In the genomic region with DNA sequence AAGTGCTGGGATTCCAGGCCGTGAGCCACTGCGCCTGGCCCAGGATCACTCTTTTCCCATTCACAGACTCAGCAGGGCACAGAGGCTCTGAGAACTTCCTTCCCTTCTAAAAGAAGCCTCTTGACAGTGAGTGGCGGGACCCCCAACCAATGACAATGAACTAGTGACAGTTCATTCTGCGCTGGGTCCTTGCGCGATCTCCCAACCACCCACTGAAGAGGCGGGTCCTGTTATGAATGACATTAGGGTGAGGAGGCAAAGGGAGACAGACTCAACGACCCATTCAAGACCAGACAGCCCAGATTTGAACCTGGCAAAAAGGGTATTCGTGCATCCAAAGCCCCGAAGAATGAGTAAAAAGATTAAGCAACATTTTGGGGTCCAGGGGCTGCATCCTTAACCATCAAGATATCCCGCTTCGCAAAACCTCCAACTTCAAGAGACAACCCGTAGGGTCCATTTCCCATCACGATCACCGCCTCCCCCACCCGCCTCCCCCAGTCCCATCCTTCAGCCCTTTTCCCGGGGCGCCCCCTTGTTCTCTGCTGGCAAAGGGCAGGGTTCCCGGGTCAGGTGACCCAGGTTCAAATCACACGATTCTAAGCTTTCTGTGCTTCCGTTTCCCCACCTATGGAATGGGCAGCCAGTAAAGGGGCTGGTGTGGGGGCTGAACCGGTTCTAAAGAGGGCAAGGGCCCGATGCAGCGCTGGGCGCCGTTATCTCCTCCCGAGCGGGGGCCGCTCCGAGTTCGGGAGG, we compare ENCODE assay signal across 8 cellular contexts. TPM values are rescaled to one million over a fixed set of nuclear protein-coding genes. Genes with fewer than 3 reads are reported as not detected.
DNase-seq lines count a peak whose midpoint lies in the region; ATAC-seq and TF ChIP-seq lines count a peak whose summit lies in the region.

No MANE protein-coding gene starts in this region.

- no peaks in the 10 kb centered on the region for H3K9me3 Mint-ChIP-seq in progenitor cell of endocrine pancreas (ENCODE audit: low read depth)

- peaks cover 17% of the 10 kb centered on the region for H3K4me1 ChIP-seq in upper lobe of right lung

- peak overlapping the region; percentile 98 for H3K27ac Mint-ChIP-seq in progenitor cell of endocrine pancreas

- peak overlapping the region; percentile 96 for H3K4me3 Mint-ChIP-seq in progenitor cell of endocrine pancreas (ENCODE audit: low read depth)

- H3K27me3 Mint-ChIP-seq in progenitor cell of endocrine pancreas = no peaks in the 10 kb centered on the region

- H3K4me1 Mint-ChIP-seq in progenitor cell of endocrine pancreas (ENCODE audit: low read depth) = peaks cover 13% of the 10 kb centered on the region

- peaks cover 16% of the 10 kb centered on the region for H3K36me3 ChIP-seq in H7 (replicated peaks; ENCODE audit: control insufficient read depth, insufficient read depth, low read length)
- H3K36me3 ChIP-seq in upper lobe of right lung = peaks cover 32% of the 10 kb centered on the region

- H3K27me3 ChIP-seq in H7 (ENCODE audit: control insufficient read depth, insufficient read depth, low read length) (no peaks in the 10 kb centered on the region), upper lobe of right lung (no peaks in the 10 kb centered on the region)

- H3K4me3 ChIP-seq in H7 (ENCODE audit: insufficient read depth, low read depth, low read length) (peak overlapping the region; percentile 88), upper lobe of right lung (peak overlapping the region; percentile 88)

- no peaks in the 10 kb centered on the region for H3K9me3 ChIP-seq in upper lobe of right lung

- ATAC-seq in left ventricle myocardium superior (peak; percentile 77), upper lobe of right lung (peak; percentile 78)

- TF ChIP-seq CTCF in progenitor cell of endocrine pancreas (IDR thresholded peaks at IDR 0.05; ENCODE audit: unreplicated experiment) = no peak
- no peak for TF ChIP-seq CTCF in upper lobe of right lung (IDR thresholded peaks at IDR 0.05)

- DNase-seq in DMS79 treated with DMSO at 0.1 percent for 48 hours (lab: John Stamatoyannopoulos, UW) = peak; percentile 94
- peak; percentile 96 for DNase-seq in H7
- DNase-seq in MV-4-11 (lab: John Stamatoyannopoulos, UW) = peak; percentile 98
- DNase-seq in SW480 (ENCODE audit: low spot score) = peak; percentile 31
- DNase-seq in amygdala (lab: John Stamatoyannopoulos, UW) = peak in 54 of 56 donors; percentile 5 to 89 (median 73)
- peak; percentile 88 for DNase-seq in left ventricle myocardium superior
- DNase-seq in progenitor cell of endocrine pancreas (ENCODE audit: low spot score, unreplicated experiment) = peak; percentile 66
- DNase-seq in upper lobe of right lung = peak; percentile 87

- peaks cover 12% of the 10 kb centered on the region for H3K36me3 Mint-ChIP-seq in progenitor cell of endocrine pancreas (ENCODE audit: insufficient read depth)

- intact Hi-C loops in left ventricle myocardium superior (cut with micrococcal nuclease) (no loop called here), upper lobe of right lung (cut with DNase I) (no loop called here)

- peak overlapping the region; percentile 96 for H3K27ac ChIP-seq in upper lobe of right lung

RNA-seq across cellular contexts. Expression of gene SUGP2, which starts 0.7 kb away (rescaled TPM):
- total RNA-seq in H7 (2014; rRNA removed; shearing (Covaris generic)) = 54.5 and 79.0 TPM in 2 replicates
- total RNA-seq in left ventricle myocardium superior = 71.9 TPM
- total RNA-seq in progenitor cell of endocrine pancreas = 153 and 154 TPM in 2 replicates
- 75.6 TPM for total RNA-seq in upper lobe of right lung

RNA-seq across cellular contexts. Expression of gene ARMC6, which starts 0.8 kb away (rescaled TPM):
- 69.4 and 100.0 TPM in 2 replicates for total RNA-seq in H7 (2014; rRNA removed; shearing (Covaris generic))
- total RNA-seq in left ventricle myocardium superior = 12.2 TPM
- total RNA-seq in progenitor cell of endocrine pancreas = 28.5 and 33.5 TPM in 2 replicates
- 21.7 TPM for total RNA-seq in upper lobe of right lung

RNA-seq across cellular contexts. Expression of gene SLC25A42, which starts 31.2 kb away (rescaled TPM):
- total RNA-seq in H7 (2014; rRNA removed; shearing (Covaris generic)) = 4.8 and 8.0 TPM in 2 replicates
- total RNA-seq in left ventricle myocardium superior (29.5 TPM), progenitor cell of endocrine pancreas (10.5 and 10.7 TPM in 2 replicates), upper lobe of right lung (12.7 TPM)

Comparison
In these comparisons a context has a peak if more than half of its experiments do, and no peak if none do; other contexts are left out.
1. Peak in every context shown above with its lines: DNase-seq, ATAC-seq, H3K4me3 ChIP-seq and H3K27ac ChIP-seq.
2. DNase-seq: peak in every context shown above with its lines; median percentile 98 in MV-4-11; 96 in H7; 94 in DMS79 treated with DMSO at 0.1 percent for 48 hours; 88 in left ventricle myocardium superior; 87 in upper lobe of right lung; 73 in amygdala; 66 in progenitor cell of endocrine pancreas; 31 in SW480.